ENCODE assay signal across 10 cellular contexts in the genomic region with DNA sequence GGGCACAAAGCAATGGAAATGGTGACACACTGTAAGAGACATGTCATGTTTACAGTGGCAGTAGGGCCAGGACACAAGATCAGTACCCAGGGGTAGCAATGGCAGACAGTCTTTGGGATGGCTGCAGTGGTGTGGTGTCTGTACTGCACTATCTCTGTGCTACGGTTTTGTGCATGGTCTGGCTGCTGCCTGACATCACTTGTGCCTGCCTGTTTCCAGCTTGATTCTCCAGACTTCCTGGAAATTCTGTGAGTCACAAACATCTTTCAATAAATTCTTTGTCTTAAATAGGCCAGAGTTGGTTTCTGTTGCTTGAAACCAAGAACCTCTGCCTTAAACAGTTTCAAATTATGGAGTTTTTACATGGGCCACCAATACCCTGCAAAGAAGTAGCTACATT.
DNase-seq lines count a peak whose midpoint lies in the region; ATAC-seq, FAIRE-seq and TF ChIP-seq lines count a peak whose summit lies in the region.
"Had no signal": no experiment of that assay in that cellular context is flagged by ENCODE, and none has a peak within 500 bp of the region (broad histone marks: within the 10 kb centered on the region; RNA-seq: fewer than 3 reads in every experiment).

No MANE protein-coding gene starts in this region.

- no peak for DNase-seq in GM12891 (ENCODE audit: insufficient read length, low spot score)
- DNase-seq in activated T-cell treated with anti-CD3 and anti-CD28 coated beads, Interleukin-2, amount 50 U/mL, for 48 hours, result peak; percentile 23 to 28
- peak; percentile 69 for DNase-seq in fibroblast of villous mesenchyme (ENCODE audit: low read depth)
- peak; percentile 57 for DNase-seq in pulmonary artery endothelial cell (ENCODE audit: low read depth, low spot score)
- no peak for DNase-seq in NCI-H1417 treated with DMSO at 0.1 percent for 48 hours (lab: John Stamatoyannopoulos, UW)
- DNase-seq in NCI-H526 (lab: John Stamatoyannopoulos, UW), result no peak
- DNase-seq in NCI-H2227 treated with DMSO at 0.1 percent for 48 hours (lab: John Stamatoyannopoulos, UW), result no peak
- DNase-seq: cortex of kidney, NCI-H1694 treated with DMSO at 0.1 percent for 48 hours had no signal

- no peak overlapping the region for H3K4me3 ChIP-seq in fibroblast of villous mesenchyme (ENCODE audit: low read depth, low read length)

- no peak for ATAC-seq in GM19351 (IDR thresholded peaks at IDR 0.05; ENCODE audit: unreplicated experiment)

- no peak for TF ChIP-seq CTCF in fibroblast of villous mesenchyme (IDR thresholded peaks at IDR 0.05; ENCODE audit: insufficient read depth, low read depth, low read length)

- TF ChIP-seq POLR2A in GM12891 (IDR thresholded peaks at IDR 0.05; ENCODE audit: low read depth, low read length), result no peak

- peak; percentile 47 for FAIRE-seq in GM12891 (lab: Jason Lieb, UNC)

TF ChIP-seq in GM12891, 5 proteins besides CTCF, POLR2A, EP300 and RAD21:
- TF ChIP-seq POU2F2 (IDR thresholded peaks at IDR 0.05; ENCODE audit: low read depth, low read length) (no peak), POLR2AphosphoS5 (IDR thresholded peaks at IDR 0.05; ENCODE audit: low read depth, low read length) (no peak), PAX5 (IDR thresholded peaks at IDR 0.05; ENCODE audit: insufficient read depth, low read length, severe bottlenecking) (no peak), SPI1 (IDR thresholded peaks at IDR 0.05; ENCODE audit: low read depth, low read length) (no peak), TAF1 (IDR thresholded peaks at IDR 0.05; ENCODE audit: low read depth, low read length) (no peak)

Comparison
In these comparisons a context has a peak if more than half of its experiments do, and no peak if none do; other contexts are left out.
1. DNase-seq: peak in activated T-cell treated with anti-CD3 and anti-CD28 coated beads, Interleukin-2, amount 50 U/mL, for 48 hours (2 of 2), fibroblast of villous mesenchyme (single experiment) and pulmonary artery endothelial cell (single experiment); none in GM12891 (single experiment), NCI-H1417 treated with DMSO at 0.1 percent for 48 hours (single experiment), NCI-H526 (0 of 2) and NCI-H2227 treated with DMSO at 0.1 percent for 48 hours (single experiment).